ENCODE assay signal across 14 cellular contexts in genomic region chr9:136357326-136357725, GRCh38. TPM values are rescaled to one million over a fixed set of nuclear protein-coding genes. Genes with fewer than 3 reads are reported as not detected.
DNase-seq lines count a peak whose midpoint lies in the region; ATAC-seq, FAIRE-seq and TF ChIP-seq lines count a peak whose summit lies in the region.
"Had no signal": no experiment of that assay in that cellular context is flagged by ENCODE, and none has a peak within 500 bp of the region (broad histone marks: within the 10 kb centered on the region; RNA-seq: fewer than 3 reads in every experiment).

No MANE protein-coding gene starts in this region.

- no peak overlapping the region for H3K4ac ChIP-seq in H1 (replicated peaks; ENCODE audit: insufficient read length, low read depth, low read length)

- H3K23me2 ChIP-seq in H1 (ENCODE audit: low read depth, low read length) = no peaks in the 10 kb centered on the region

- no peak overlapping the region for H3K56ac ChIP-seq in H1 (replicated peaks; ENCODE audit: insufficient read length, low read depth, low read length)

- H2BK20ac ChIP-seq in H1 (ENCODE audit: low read length) = no peak overlapping the region

- H2BK5ac ChIP-seq in H1 (ENCODE audit: low read depth, low read length) = no peak overlapping the region

- H3K4me1 ChIP-seq in right cardiac atrium (ENCODE audit: control insufficient read depth, insufficient read depth, low read length) (no peaks in the 10 kb centered on the region), heart left ventricle (peaks cover 0 to 52% (median 22%) of the 10 kb centered on the region in 12 donors), H1 (replicated peaks in 1 of 4; ENCODE audit: control insufficient read depth in 3 of 4, insufficient read depth in 4 of 4, low read length in 3 of 4) (no peaks in the 10 kb centered on the region)

- no peak overlapping the region for H2AK5ac ChIP-seq in H1 (ENCODE audit: low read depth, low read length)

- H2BK12ac ChIP-seq in H1 (ENCODE audit: low read depth, low read length) = no peak overlapping the region

- no peaks in the 10 kb centered on the region for H3K27me3 ChIP-seq in right cardiac atrium (ENCODE audit: control insufficient read depth, insufficient read depth)
- H3K27me3 ChIP-seq in heart left ventricle = no peaks in the 10 kb centered on the region
- H3K27me3 ChIP-seq in H1 (replicated peaks in 1 of 4; ENCODE audit: control insufficient read depth in 3 of 4, extremely low read depth in 1 of 4, insufficient read depth in 3 of 4, low read length in 3 of 4) = no peaks in the 10 kb centered on the region; a peak in 2 of 7 replicates
- H3K27me3 ChIP-seq: BLaER1 treated with 17β-estradiol and CSF1 and Interleukin-3, amounts not matched to agents 10 nM and 100 nM had no signal

- TF ChIP-seq CTCF in heart left ventricle (IDR thresholded peaks at IDR 0.05) = no peak
- no peak for TF ChIP-seq CTCF in H1 (IDR thresholded peaks at IDR 0.05; ENCODE audit: control extremely low read depth in 1 of 3, insufficient read depth in 1 of 3, low read depth in 1 of 3, low read length in 3 of 3)

- TF ChIP-seq POLR2A in heart left ventricle (IDR thresholded peaks at IDR 0.05) (no peak), H1 (IDR thresholded peaks at IDR 0.05; ENCODE audit: control extremely low read depth in 1 of 2, low read depth in 2 of 2, low read length in 2 of 2) (0 out of 3 replicates have a peak, but pooled peaks of 1 of the 2 experiments have one; percentile 0)

- DNase-seq in right cardiac atrium (peak in 2 of 3 donors; percentile 20 to 66), heart left ventricle (no peak), H1 (ENCODE audit: low read depth in 1 of 2, low spot score in 2 of 2) (no peak)
- DNase-seq in central memory CD4-positive, alpha-beta T cell = no peak
- DNase-seq: 8988T; AML-193; CD4-positive, CD25-positive, alpha-beta regulatory T cell; DMS53; GF-D8; HCEC 1CT; KBM-7 had no signal

- H3K9ac ChIP-seq in H1 (replicated peaks in 1 of 4; ENCODE audit: extremely low read depth in 1 of 4, low read depth in 3 of 4, low read length in 3 of 4) = no peak overlapping the region

- H3K4me2 ChIP-seq in H1 (ENCODE audit: insufficient read depth in 1 of 2, low read depth in 2 of 2, low read length in 2 of 2) = no peak overlapping the region
- H3K4me2 ChIP-seq: BLaER1 treated with 17β-estradiol and CSF1 and Interleukin-3, amounts not matched to agents 10 nM and 100 nM had no signal

- no peaks in the 10 kb centered on the region for H3K79me2 ChIP-seq in H1 (ENCODE audit: control insufficient read depth in 1 of 2, insufficient read depth in 2 of 2, low read length in 2 of 2)

- ATAC-seq in right cardiac atrium (no peak), heart left ventricle (no peak)

- H4K91ac ChIP-seq in H1 (replicated peaks; ENCODE audit: insufficient read length, low read length) = no peak overlapping the region

- CTCF ChIA-PET in H1 (lab: Charles Lee; ENCODE audit: partially characterized antibody) = interaction anchor here (1.2 to 1.6 kb wide), 2 partner anchors 11 to 32 kb away, joined by 3 to 5 read pairs; no protein-coding TSS in a partner anchor

- TF ChIP-seq RAD21 in H1 (IDR thresholded peaks at IDR 0.05 in 1 of 2, conservative IDR thresholded peaks at IDR 0.05 in 1 of 2; ENCODE audit: low read depth in 2 of 2, low read length in 2 of 2) = no peak

- H3K27ac ChIP-seq in right cardiac atrium (ENCODE audit: low read length) (no peak overlapping the region), heart left ventricle (peak overlapping the region in 1 of 12 donors; percentile 75), H1 (ENCODE audit: low read depth, low read length) (no peak overlapping the region)

- no peak overlapping the region for H2BK120ac ChIP-seq in H1 (replicated peaks; ENCODE audit: low read depth, low read length)

- H2BK15ac ChIP-seq in H1 (ENCODE audit: low read length) = no peak overlapping the region

- H3K36me3 ChIP-seq in heart left ventricle (peaks cover 0 to 25% (median 11%) of the 10 kb centered on the region in 9 donors), H1 (ENCODE audit: control insufficient read depth in 2 of 4, insufficient read depth in 4 of 4, low read length in 3 of 4) (no peaks in the 10 kb centered on the region; a peak in 1 of 8 replicates)

- 0 out of 2 replicates have a peak overlapping the region, but pooled peaks have one; percentile 25 for H4K8ac ChIP-seq in H1 (ENCODE audit: extremely low read depth, insufficient read depth, low read length)

- H4K20me1 ChIP-seq in H1 (replicated peaks in 1 of 2; ENCODE audit: control insufficient read depth in 1 of 2, insufficient read depth in 2 of 2, low read length in 2 of 2) = peaks cover 1 to 3% of the 10 kb centered on the region in 2 experiments

- no peak overlapping the region for H3K4me3 ChIP-seq in right cardiac atrium (ENCODE audit: low read length)
- H3K4me3 ChIP-seq in heart left ventricle = no peak overlapping the region
- H3K4me3 ChIP-seq in H1 (ENCODE audit: extremely low read depth in 1 of 4, insufficient read depth in 2 of 4, low read depth in 3 of 4, low read length in 4 of 4) = no peak overlapping the region
- H3K4me3 ChIP-seq: BLaER1 treated with 17β-estradiol and CSF1 and Interleukin-3, amounts not matched to agents 10 nM and 100 nM had no signal

- TF ChIP-seq EP300 in H1 (IDR thresholded peaks at IDR 0.05; ENCODE audit: borderline replicate concordance in 1 of 2, low read depth in 2 of 2, low read length in 2 of 2) = no peak

- 72% methylated on average over 17 of the region's 17 CpGs for WGBS in right cardiac atrium
- WGBS in heart left ventricle, 4 donors = 64 to 83% (median 80%) methylated on average over 8 to 17 of the region's 17 CpGs
- WGBS in H1 (ENCODE audit: extremely low coverage in 1 of 2, insufficient coverage in 1 of 2, insufficient read length in 1 of 2, insufficient replicate concordance in 2 of 2, low coverage in 1 of 2, low lambda C conversion rate in 2 of 2, missing lambda C conversion rate in 1 of 2), 2 experiments = 85% methylated on average over 12 of the region's 17 CpGs; no CpG with 5 or more reads in 1 of the 2 experiments

- H3K14ac ChIP-seq in H1 (ENCODE audit: insufficient read length) = no peak overlapping the region

- no peak for FAIRE-seq in H1 (lab: Jason Lieb, UNC)
- FAIRE-seq: GM19239, HTR-8/SVneo had no signal

- H3K18ac ChIP-seq in H1 (ENCODE audit: extremely low read depth, low read length) = no peak overlapping the region

- POLR2A ChIA-PET in H1 (lab: Charles Lee; ENCODE audit: partially characterized antibody) = interaction anchor here (2.1 to 15.8 kb wide), 3 partner anchors 11 to 17 kb away, joined by 8 to 137 read pairs (median 10); partner anchors contain the start of gene CARD9

- peaks cover under 1% of the 10 kb centered on the region; the same call in 1 of the 2 replicates for H3K79me1 ChIP-seq in H1 (ENCODE audit: low read depth, low read length)

- intact Hi-C loops in right cardiac atrium (cut with DNase I) = no loop called here
- intact Hi-C loops in heart left ventricle (cut with DNase I) = no loop called here

- no peak overlapping the region for H3K23ac ChIP-seq in H1 (ENCODE audit: insufficient read length)

- H3K9me3 ChIP-seq in right cardiac atrium (ENCODE audit: control insufficient read depth, low read length) (no peaks in the 10 kb centered on the region), heart left ventricle (no peaks in the 10 kb centered on the region), H1 (ENCODE audit: insufficient read depth in 2 of 2, low read depth in 1 of 2, low read length in 1 of 2) (no peaks in the 10 kb centered on the region)
- H3K9me3 ChIP-seq: BLaER1 treated with 17β-estradiol and CSF1 and Interleukin-3, amounts not matched to agents 10 nM and 100 nM had no signal

- no peak overlapping the region for H2AFZ ChIP-seq in H1 (ENCODE audit: low read length)

- no peak overlapping the region for H4K5ac ChIP-seq in H1 (ENCODE audit: insufficient read length, low read depth, low read length)

RNA-seq across cellular contexts. Expression of gene DNLZ, which starts 6.2 kb away (rescaled TPM):
- 10 to 100 TPM; 15.2 to 24.9 (median 22.2) TPM for total RNA-seq in right cardiac atrium
- polyA plus RNA-seq in right cardiac atrium = 17.1 TPM
- 10 to 100 TPM; 21.3 to 67.8 (median 33.6) TPM for total RNA-seq in heart left ventricle
- polyA plus RNA-seq in heart left ventricle = 10 to 100 TPM; 22.6 to 36.8 TPM
- 17.9 and 19.0 TPM in 2 replicates for total RNA-seq in H1 (2021; fragmentation: NEBNext Ultra II Directional; extraction: Animal tissue kit (Norgen Biotek cat#: 25700))
- polyA plus RNA-seq in H1 (2011; rRNA removed) = 11.6 and 13.6 TPM in 2 replicates
- 19.7 TPM for polyA plus RNA-seq in H1 (2011; cell fraction: cytosol; rRNA removed)
- 13.9 TPM for polyA plus RNA-seq in H1 (2011; cell fraction: nucleus; rRNA removed)
- polyA plus RNA-seq in H1 (2012, experiment 1 of 2) = 6.2 to 15.0 TPM (median 13.2 TPM) in 4 replicates
- polyA plus RNA-seq in H1 (2012, experiment 2 of 2) = 11.1 TPM
- 14.6 TPM for polyA plus RNA-seq in H1 (2013, experiment 1 of 2)
- polyA plus RNA-seq in H1 (2013, experiment 2 of 2) = 15.8 TPM
- polyA minus RNA-seq in H1 (2011; rRNA and poly(A)+ RNA removed) = 0.61 and 1.1 TPM in 2 replicates
- polyA minus RNA-seq in H1 (2011; cell fraction: cytosol; rRNA and poly(A)+ RNA removed) = 3.7 TPM
- 10.4 TPM for polyA minus RNA-seq in H1 (2011; cell fraction: nucleus; rRNA and poly(A)+ RNA removed)

RNA-seq across cellular contexts. Expression of gene CARD9, which starts 16.1 kb away (rescaled TPM):
- total RNA-seq in right cardiac atrium (1 to 10 TPM in 2 of 4 donors, under 1 TPM in 2; 0.76 to 2.1 (median 1.0) TPM), heart left ventricle (1 to 10 TPM in 2 of 9 donors, under 1 TPM in 7; 0.30 to 7.1 (median 0.77) TPM)
- polyA plus RNA-seq in right cardiac atrium (0.68 TPM), heart left ventricle (under 1 TPM; 0.69 to 1.00 TPM), H1 (2011; rRNA removed) (0.13 and 0.15 TPM in 2 replicates)
- 0.88 and 1.1 TPM in 2 replicates for total RNA-seq in H1 (2021; fragmentation: NEBNext Ultra II Directional; extraction: Animal tissue kit (Norgen Biotek cat#: 25700))
- polyA plus RNA-seq in H1 (2011; cell fraction: cytosol; rRNA removed) = 0.26 TPM
- 1.7 TPM for polyA plus RNA-seq in H1 (2011; cell fraction: nucleus; rRNA removed)
- 0.57 to 0.92 TPM (median 0.67 TPM) in 4 replicates for polyA plus RNA-seq in H1 (2012, experiment 1 of 2)
- 0.22 TPM for polyA plus RNA-seq in H1 (2012, experiment 2 of 2)
- polyA plus RNA-seq in H1 (2013, experiment 1 of 2) = 0.10 TPM
- 0.17 TPM for polyA plus RNA-seq in H1 (2013, experiment 2 of 2)
- polyA minus RNA-seq in H1 (2011; rRNA and poly(A)+ RNA removed) = 0.07 TPM in 1 of 2 replicates, not detected in the other
- polyA minus RNA-seq in H1 (2011; cell fraction: cytosol; rRNA and poly(A)+ RNA removed) = not detected
- polyA minus RNA-seq in H1 (2011; cell fraction: nucleus; rRNA and poly(A)+ RNA removed) = 0.90 TPM

RNA-seq across cellular contexts. Expression of gene GPSM1, which starts 30.0 kb away (rescaled TPM):
- total RNA-seq in right cardiac atrium (10 to 100 TPM; 46.3 to 90.6 (median 71.6) TPM), heart left ventricle (10 to 100 TPM; 24.1 to 52.0 (median 31.7) TPM)
- polyA plus RNA-seq in right cardiac atrium (73.3 TPM), heart left ventricle (10 to 100 TPM; 31.5 to 80.2 TPM), H1 (2011; rRNA removed) (12.8 and 19.8 TPM in 2 replicates)
- 15.7 and 18.0 TPM in 2 replicates for total RNA-seq in H1 (2021; fragmentation: NEBNext Ultra II Directional; extraction: Animal tissue kit (Norgen Biotek cat#: 25700))
- polyA plus RNA-seq in H1 (2011; cell fraction: cytosol; rRNA removed) = 13.8 TPM
- polyA plus RNA-seq in H1 (2011; cell fraction: nucleus; rRNA removed) = 39.2 TPM
- polyA plus RNA-seq in H1 (2012, experiment 1 of 2) = 9.3 to 15.2 TPM (median 14.5 TPM) in 4 replicates
- 12.0 TPM for polyA plus RNA-seq in H1 (2012, experiment 2 of 2)
- 14.4 TPM for polyA plus RNA-seq in H1 (2013, experiment 1 of 2)
- polyA plus RNA-seq in H1 (2013, experiment 2 of 2) = 13.9 TPM
- polyA minus RNA-seq in H1 (2011; rRNA and poly(A)+ RNA removed) = 3.5 and 4.2 TPM in 2 replicates
- 12.7 TPM for polyA minus RNA-seq in H1 (2011; cell fraction: cytosol; rRNA and poly(A)+ RNA removed)
- 11.2 TPM for polyA minus RNA-seq in H1 (2011; cell fraction: nucleus; rRNA and poly(A)+ RNA removed)

RNA-seq across cellular contexts. Expression of gene SNAPC4, which starts 42.6 kb away (rescaled TPM):
- total RNA-seq in right cardiac atrium (1 to 10 TPM; 3.2 to 4.4 (median 3.9) TPM), heart left ventricle (1 to 10 TPM; 3.1 to 7.8 (median 4.5) TPM)
- polyA plus RNA-seq in right cardiac atrium (3.7 TPM), heart left ventricle (1 to 10 TPM; 4.0 to 4.3 TPM), H1 (2011; rRNA removed) (6.9 and 10.0 TPM in 2 replicates)
- total RNA-seq in H1 (2021; fragmentation: NEBNext Ultra II Directional; extraction: Animal tissue kit (Norgen Biotek cat#: 25700)) = 15.1 and 18.1 TPM in 2 replicates
- 8.1 TPM for polyA plus RNA-seq in H1 (2011; cell fraction: cytosol; rRNA removed)
- polyA plus RNA-seq in H1 (2011; cell fraction: nucleus; rRNA removed) = 36.1 TPM
- polyA plus RNA-seq in H1 (2012, experiment 1 of 2) = 9.7 to 16.5 TPM (median 15.3 TPM) in 4 replicates
- polyA plus RNA-seq in H1 (2012, experiment 2 of 2) = 9.6 TPM
- 10.1 TPM for polyA plus RNA-seq in H1 (2013, experiment 1 of 2)
- polyA plus RNA-seq in H1 (2013, experiment 2 of 2) = 9.2 TPM
- polyA minus RNA-seq in H1 (2011; rRNA and poly(A)+ RNA removed) = 4.4 and 4.5 TPM in 2 replicates
- 4.9 TPM for polyA minus RNA-seq in H1 (2011; cell fraction: cytosol; rRNA and poly(A)+ RNA removed)
- 8.9 TPM for polyA minus RNA-seq in H1 (2011; cell fraction: nucleus; rRNA and poly(A)+ RNA removed)

RNA-seq across cellular contexts. Expression of gene ENTR1, which starts 53.1 kb away (rescaled TPM):
- 10 to 100 TPM; 18.2 to 22.9 (median 20.1) TPM for total RNA-seq in right cardiac atrium
- polyA plus RNA-seq in right cardiac atrium = 13.6 TPM
- total RNA-seq in heart left ventricle = 10 to 100 TPM; 12.4 to 26.6 (median 18.4) TPM
- polyA plus RNA-seq in heart left ventricle = 10 to 100 TPM; 11.8 to 27.7 TPM
- 102 and 110 TPM in 2 replicates for total RNA-seq in H1 (2021; fragmentation: NEBNext Ultra II Directional; extraction: Animal tissue kit (Norgen Biotek cat#: 25700))
- 65.2 and 80.3 TPM in 2 replicates for polyA plus RNA-seq in H1 (2011; rRNA removed)
- polyA plus RNA-seq in H1 (2011; cell fraction: cytosol; rRNA removed) = 77.5 TPM
- 237 TPM for polyA plus RNA-seq in H1 (2011; cell fraction: nucleus; rRNA removed)
- polyA plus RNA-seq in H1 (2012, experiment 1 of 2) = 82.6 to 103 TPM (median 92.1 TPM) in 4 replicates
- 74.3 TPM for polyA plus RNA-seq in H1 (2012, experiment 2 of 2)
- polyA plus RNA-seq in H1 (2013, experiment 1 of 2) = 89.2 TPM
- 84.8 TPM for polyA plus RNA-seq in H1 (2013, experiment 2 of 2)
- 30.7 and 44.1 TPM in 2 replicates for polyA minus RNA-seq in H1 (2011; rRNA and poly(A)+ RNA removed)
- 46.9 TPM for polyA minus RNA-seq in H1 (2011; cell fraction: cytosol; rRNA and poly(A)+ RNA removed)
- polyA minus RNA-seq in H1 (2011; cell fraction: nucleus; rRNA and poly(A)+ RNA removed) = 59.4 TPM

Comparison
In these comparisons a context has a peak if more than half of its experiments do, and no peak if none do; other contexts are left out.
1. DNase-seq: peak in right cardiac atrium (2 of 3); none in heart left ventricle (0 of 5), H1 (0 of 2) and central memory CD4-positive, alpha-beta T cell (single experiment).